Comparison of ENCODE assay signal across 10 cellular contexts in the genomic region with DNA sequence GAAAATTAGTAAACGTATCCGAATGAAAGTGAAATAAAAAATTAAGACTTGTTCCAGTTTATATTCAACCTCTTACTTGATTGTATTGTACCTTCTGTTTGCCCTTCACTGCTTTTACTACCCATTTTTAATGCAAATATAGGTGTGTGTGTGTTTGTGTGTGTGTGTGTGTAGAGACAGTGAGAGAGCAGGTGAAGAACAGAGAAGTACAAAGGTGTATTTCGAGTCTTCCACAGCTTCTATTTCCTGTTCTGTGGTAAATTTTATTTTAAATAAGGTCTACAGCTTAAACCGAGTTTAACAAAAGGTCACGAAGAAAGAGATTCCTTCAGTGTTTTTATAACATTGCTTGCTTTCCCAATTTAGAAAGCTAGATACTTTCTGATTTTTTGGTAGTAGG. TPM values are rescaled to one million over a fixed set of nuclear protein-coding genes. Genes with fewer than 3 reads are reported as not detected.
A peak's percentile ranks its signal among the peaks of the same experiment; 100 is the strongest.
DNase-seq lines count a peak whose midpoint lies in the region; ATAC-seq and TF ChIP-seq lines count a peak whose summit lies in the region.
"Had no signal": no experiment of that assay in that cellular context is flagged by ENCODE, and none has a peak within 500 bp of the region (broad histone marks: within the 10 kb centered on the region; RNA-seq: fewer than 3 reads in every experiment).

No MANE protein-coding gene starts in this region.

- H3K79me2 ChIP-seq in PC-3 (ENCODE audit: low read length) (peaks cover 36% of the 10 kb centered on the region), fibroblast of lung (ENCODE audit: control insufficient read depth, insufficient read depth, low read length) (no peaks in the 10 kb centered on the region)

- H3K4me2 ChIP-seq in PC-3 (ENCODE audit: low read length), result no peak overlapping the region
- peak overlapping the region; percentile 60 for H3K4me2 ChIP-seq in fibroblast of lung (ENCODE audit: extremely low read depth, insufficient read depth, low read length)

- no peaks in the 10 kb centered on the region for H3K9me3 Mint-ChIP-seq in CD8-positive, alpha-beta T cell

- H3K9me2 ChIP-seq in PC-3 (replicated peaks; ENCODE audit: low read length), result no peaks in the 10 kb centered on the region

- no peak for TF ChIP-seq CTCF in CD8-positive, alpha-beta T cell (IDR thresholded peaks at IDR 0.05)
- TF ChIP-seq CTCF in PC-3 (conservative IDR thresholded peaks at IDR 0.05; ENCODE audit: low read depth, low read length), result no peak
- no peak for TF ChIP-seq CTCF in fibroblast of lung (conservative IDR thresholded peaks at IDR 0.05 in 1 of 2, IDR thresholded peaks at IDR 0.05 in 1 of 2; ENCODE audit: low read depth in 1 of 2, low read length in 2 of 2)

- no peaks in the 10 kb centered on the region for H3F3A ChIP-seq in PC-3 (ENCODE audit: low read length, unreplicated experiment)

- H4K20me1 ChIP-seq in PC-3 (ENCODE audit: low read length) (no peaks in the 10 kb centered on the region), fibroblast of lung (ENCODE audit: control insufficient read depth, extremely low read depth, insufficient read depth, low read length) (no peaks in the 10 kb centered on the region)

- H3K27ac ChIP-seq in CD8-positive, alpha-beta T cell (ENCODE audit: low read depth, low read length), result no peak overlapping the region
- H3K27ac ChIP-seq in PC-3 (ENCODE audit: low read length) (peak overlapping the region; percentile 25; the same call in 1 of the 2 replicates), fibroblast of lung (ENCODE audit: insufficient read depth, low read length) (peak overlapping the region; percentile 6), skeletal muscle tissue (ENCODE audit: low read depth, low read length) (peak overlapping the region; percentile 76)
- H3K27ac ChIP-seq: lower lobe of right lung had no signal

- H3K27me3 ChIP-seq in CD8-positive, alpha-beta T cell (ENCODE audit: insufficient read depth, low read length), result no peaks in the 10 kb centered on the region
- H3K27me3 ChIP-seq in PC-3 (ENCODE audit: low read length) (no peaks in the 10 kb centered on the region), fibroblast of lung (ENCODE audit: control insufficient read depth, insufficient read depth, low read length) (no peaks in the 10 kb centered on the region), skeletal muscle tissue (ENCODE audit: control insufficient read depth in 3 of 3, insufficient read depth in 3 of 3, low read length in 3 of 3) (no peaks in the 10 kb centered on the region)

- H3K9me3 ChIP-seq in CD8-positive, alpha-beta T cell (ENCODE audit: low read length), result no peaks in the 10 kb centered on the region
- H3K9me3 ChIP-seq in PC-3 (ENCODE audit: low read length) (no peaks in the 10 kb centered on the region), fibroblast of lung (ENCODE audit: control insufficient read depth, insufficient read depth, low read depth, low read length) (no peaks in the 10 kb centered on the region), skeletal muscle tissue (ENCODE audit: control insufficient read depth in 3 of 3, low read length in 3 of 3) (no peaks in the 10 kb centered on the region)
- H3K9me3 ChIP-seq: lower lobe of right lung had no signal

- CTCF ChIA-PET in CD8-positive, alpha-beta T cell (lab: Charles Lee), result interaction anchor here (0.7 to 1.0 kb wide), 5 partner anchors 9 to 83 kb away, joined by 3 to 4 read pairs (median 3); no protein-coding TSS in a partner anchor
- CTCF ChIA-PET in PC-3 (lab: Charles Lee), result no interaction called here

- no peak for DNase-seq in CD8-positive, alpha-beta T cell
- DNase-seq in PC-3 (no peak), fibroblast of lung (ENCODE audit: low read depth in 2 of 2) (no peak), middle frontal gyrus (ENCODE audit: extremely low spot score, low spot score) (no peak), ecto neural progenitor cell (ENCODE audit: low spot score) (no peak), MV-4-11 (lab: John Stamatoyannopoulos, UW) (no peak), germinal center (ENCODE audit: low spot score) (no peak)
- DNase-seq: lower lobe of right lung, NCI-H1417 had no signal

- intact Hi-C loops in CD8-positive, alpha-beta T cell (cut with DNase I, micrococcal nuclease), result loop anchor here in 1 of 2 experiments (5.0 kb wide), 1 partner anchor 35 kb away; no protein-coding TSS in a partner anchor
- intact Hi-C loops in PC-3 (cut with micrococcal nuclease), result no loop called here

- POLR2A ChIA-PET in CD8-positive, alpha-beta T cell (lab: Charles Lee), result interaction anchor here (0.9 to 1.3 kb wide), 6 partner anchors 12 to 87 kb away, joined by 3 to 4 read pairs (median 3); no protein-coding TSS in a partner anchor
- POLR2A ChIA-PET in PC-3 (lab: Charles Lee; ENCODE audit: unreplicated experiment), result no interaction called here

- no TSS peak for BruUV-seq in PC-3 (replicated peaks; lab: Mats Ljungman, UMichigan)

- no peaks in the 10 kb centered on the region for H3K36me3 ChIP-seq in CD8-positive, alpha-beta T cell (ENCODE audit: insufficient read depth, low read length)
- H3K36me3 ChIP-seq in PC-3 (ENCODE audit: low read depth, low read length) (no peaks in the 10 kb centered on the region), fibroblast of lung (ENCODE audit: control insufficient read depth, insufficient read depth, low read length) (no peaks in the 10 kb centered on the region), skeletal muscle tissue (ENCODE audit: control insufficient read depth in 3 of 3, insufficient read depth in 3 of 3, low read length in 3 of 3) (no peaks in the 10 kb centered on the region)
- H3K36me3 ChIP-seq: lower lobe of right lung had no signal

- H3K4me1 ChIP-seq in CD8-positive, alpha-beta T cell (ENCODE audit: insufficient read depth, low read length), result peaks cover 34% of the 10 kb centered on the region
- H3K4me1 ChIP-seq in PC-3 (ENCODE audit: insufficient read depth, low read length), result peaks cover 37% of the 10 kb centered on the region
- peaks cover 33% of the 10 kb centered on the region for H3K4me1 ChIP-seq in fibroblast of lung (ENCODE audit: control insufficient read depth, extremely low read depth, insufficient read depth, low read length)
- H3K4me1 ChIP-seq in skeletal muscle tissue (ENCODE audit: control insufficient read depth in 3 of 3, insufficient read depth in 3 of 3, low read length in 3 of 3), result peaks cover 45 to 56% (median 52%) of the 10 kb centered on the region in 3 donors

- H3K4me3 Mint-ChIP-seq in CD8-positive, alpha-beta T cell, result peak overlapping the region; percentile 50

- H3K9ac ChIP-seq in PC-3 (ENCODE audit: low read length) (no peak overlapping the region), fibroblast of lung (ENCODE audit: insufficient read depth, low read length) (no peak overlapping the region), skeletal muscle tissue (ENCODE audit: low read depth in 1 of 3, low read length in 3 of 3) (no peak overlapping the region)

- peak overlapping the region; percentile 10 for H3K27ac Mint-ChIP-seq in CD8-positive, alpha-beta T cell

- no peaks in the 10 kb centered on the region for H3K27me3 Mint-ChIP-seq in CD8-positive, alpha-beta T cell (ENCODE audit: low read depth)

- peaks cover 44% of the 10 kb centered on the region for H3K4me1 Mint-ChIP-seq in CD8-positive, alpha-beta T cell (ENCODE audit: low read depth)

- H3K36me3 Mint-ChIP-seq in CD8-positive, alpha-beta T cell, result peaks cover 2% of the 10 kb centered on the region

- peak; percentile 63 for ATAC-seq in CD8-positive, alpha-beta T cell
- ATAC-seq in PC-3, result no peak
- ATAC-seq: lower lobe of right lung had no signal

- H2AFZ ChIP-seq in PC-3 (ENCODE audit: low read length), result no peak overlapping the region
- no peak overlapping the region for H2AFZ ChIP-seq in fibroblast of lung (ENCODE audit: low read length)

- no peak overlapping the region for H3K4me3 ChIP-seq in CD8-positive, alpha-beta T cell (ENCODE audit: low read depth, low read length)
- no peak overlapping the region for H3K4me3 ChIP-seq in PC-3 (ENCODE audit: low read length)
- peak overlapping the region in 1 of 4 experiments; percentile 15 for H3K4me3 ChIP-seq in fibroblast of lung (replicated peaks in 1 of 4; ENCODE audit: control extremely low read depth in 1 of 4, insufficient read depth in 1 of 4, low read depth in 3 of 4, low read length in 4 of 4)
- peak overlapping the region in 1 of 3 donors; percentile 11 for H3K4me3 ChIP-seq in skeletal muscle tissue (ENCODE audit: low read length in 3 of 3)
- H3K4me3 ChIP-seq: lower lobe of right lung had no signal

RNA-seq across cellular contexts. Expression of a gene that starts 12.7 kb away (rescaled TPM):
- 10 to 100 TPM; 15.9 to 16.2 TPM for total RNA-seq in CD8-positive, alpha-beta T cell
- 19.2 and 27.2 TPM in 2 replicates for total RNA-seq in PC-3 (2014; rRNA removed)
- 60.9 and 94.3 TPM in 2 replicates for total RNA-seq in fibroblast of lung
- 17.7 and 28.5 TPM in 2 replicates for polyA plus RNA-seq in fibroblast of lung
- polyA plus RNA-seq in fibroblast of lung (2012), result 24.0 and 29.5 TPM in 2 replicates
- polyA minus RNA-seq in fibroblast of lung (ENCODE audit: low replicate concordance), result 92.1 and 148 TPM in 2 replicates
- 153 TPM for total RNA-seq in skeletal muscle tissue
